ENCODE assay signal across 7 cellular contexts in the genomic region with DNA sequence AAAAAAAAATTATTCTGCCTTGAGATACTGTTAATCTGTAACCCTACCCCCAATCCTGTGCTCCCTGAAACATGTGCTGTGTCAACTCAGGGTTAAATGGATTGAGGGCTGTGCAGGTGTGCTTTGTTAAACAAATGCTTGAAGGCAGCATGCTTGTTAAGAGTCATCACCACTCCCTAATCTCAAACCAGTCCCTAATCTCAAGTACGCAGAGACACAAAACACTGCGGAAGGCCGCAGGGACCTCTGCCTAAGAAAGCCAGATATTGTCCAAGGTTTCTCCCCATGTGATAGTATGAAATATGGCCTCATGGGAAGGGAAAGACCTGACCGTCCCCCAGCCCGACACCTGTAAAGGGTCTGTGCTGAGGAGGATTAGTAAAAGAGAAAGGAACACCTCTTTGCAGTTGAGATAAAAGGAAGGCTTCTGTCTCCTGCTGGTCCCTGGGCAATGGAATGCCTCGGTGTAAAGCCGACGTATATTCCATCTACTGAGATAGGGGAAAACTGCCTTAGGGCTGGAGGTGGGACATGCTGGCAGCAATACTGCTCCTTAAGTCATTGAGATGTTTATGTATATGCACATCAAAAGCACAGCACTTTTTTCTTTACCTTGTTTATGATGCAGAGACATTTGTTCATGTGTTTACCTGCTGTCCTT.
DNase-seq lines count a peak whose midpoint lies in the region; FAIRE-seq and TF ChIP-seq lines count a peak whose summit lies in the region.
"Not testable (repeated sequence)": the region's sequence is repeated elsewhere in the genome, so short reads cannot be mapped to it uniquely, and the experiment has no call there.

No MANE protein-coding gene starts in this region.

- H2BK5ac ChIP-seq in H9 (ENCODE audit: insufficient read length, low read length): not testable (repeated sequence)

- not testable (repeated sequence) for H3K9me3 Mint-ChIP-seq in Caco-2 (ENCODE audit: unreplicated experiment); H9; progenitor cell of endocrine pancreas (ENCODE audit: low read depth)

- not testable (repeated sequence) for H3K18ac ChIP-seq in H9 (ENCODE audit: insufficient read length, low read depth, low read length)

- not testable (repeated sequence) for H3K9me3 ChIP-seq in Caco-2; H9 (ENCODE audit: control insufficient read depth, low read depth, low read length)

- H2AK5ac ChIP-seq in H9 (ENCODE audit: insufficient read length, low read length): not testable (repeated sequence)

- H3K27ac Mint-ChIP-seq in Caco-2 (ENCODE audit: unreplicated experiment) (peak overlapping the region; percentile 38), H9 (peak overlapping the region; percentile 92 to 97 (median 95)), progenitor cell of endocrine pancreas (peak overlapping the region; percentile 69)

- H3K9ac ChIP-seq in H9 (ENCODE audit: extremely low read depth, insufficient read length, low read length): not testable (repeated sequence)

- peaks cover 21% of the 10 kb centered on the region for H3K4me1 Mint-ChIP-seq in Caco-2 (ENCODE audit: low read depth, unreplicated experiment)
- H3K4me1 Mint-ChIP-seq in H9: peaks cover 57 to 61% of the 10 kb centered on the region in 2 experiments
- peaks cover 25% of the 10 kb centered on the region for H3K4me1 Mint-ChIP-seq in progenitor cell of endocrine pancreas (ENCODE audit: low read depth)

- not testable (repeated sequence) for H3K4me3 ChIP-seq in Caco-2 (ENCODE audit: low read depth, low read length); bronchial epithelial cell (ENCODE audit: low read depth, low read length)

- H3K14ac ChIP-seq in H9 (ENCODE audit: insufficient read depth, low read length): not testable (repeated sequence)

- H3K56ac ChIP-seq in H9 (ENCODE audit: insufficient read length, low read depth, low read length): not testable (repeated sequence)

- not testable (repeated sequence) for H3K27ac ChIP-seq in H9 (ENCODE audit: insufficient read length, low read depth, low read length)

- peak; percentile 79 for FAIRE-seq in bronchial epithelial cell (lab: Jason Lieb, UNC)

- H3K4ac ChIP-seq in H9 (ENCODE audit: low read depth, low read length): not testable (repeated sequence)

- not testable (repeated sequence) for H3K79me2 ChIP-seq in H9 (ENCODE audit: insufficient read depth, low read length)

- POLR2A ChIA-PET in Caco-2 (lab: Charles Lee): not testable (repeated sequence)

- not testable (repeated sequence) for H4K20me1 ChIP-seq in H9 (ENCODE audit: control insufficient read depth, insufficient read depth, insufficient read length)

- not testable (repeated sequence) for H4K8ac ChIP-seq in H9 (replicated peaks; ENCODE audit: insufficient read length, low read depth, low read length)

- not testable (repeated sequence) for H3K36me3 Mint-ChIP-seq in Caco-2 (ENCODE audit: insufficient read depth, unreplicated experiment); H9 (ENCODE audit: insufficient read depth in 1 of 3, low read depth in 3 of 3); progenitor cell of endocrine pancreas (ENCODE audit: insufficient read depth)

- not testable (repeated sequence) for H3K4me1 ChIP-seq in Caco-2; H9 (ENCODE audit: insufficient read depth, low read length)

- H2BK20ac ChIP-seq in H9 (ENCODE audit: low read depth, low read length, poor library complexity, severe bottlenecking): not testable (repeated sequence)

- H4K91ac ChIP-seq in H9 (ENCODE audit: insufficient read length, low read depth, low read length): not testable (repeated sequence)

- not testable (repeated sequence) for H3K27me3 ChIP-seq in Caco-2 (replicated peaks; ENCODE audit: control insufficient read depth, insufficient read depth, low read length); H9 (ENCODE audit: insufficient read depth, low read length); bronchial epithelial cell (ENCODE audit: control insufficient read depth, insufficient read depth, low read length)

- intact Hi-C loops in Caco-2 (cut with micrococcal nuclease; ENCODE audit: unreplicated experiment): not testable (repeated sequence)

- not testable (repeated sequence) for H2BK12ac ChIP-seq in H9 (ENCODE audit: insufficient read length, low read depth, low read length)

- H3K36me3 ChIP-seq in Caco-2 (ENCODE audit: control insufficient read depth, insufficient read depth, low read length); bronchial epithelial cell (ENCODE audit: control insufficient read depth, insufficient read depth, low read length): not testable (repeated sequence)

- not testable (repeated sequence) for H3K27me3 Mint-ChIP-seq in Caco-2 (ENCODE audit: insufficient read depth, unreplicated experiment); H9 (ENCODE audit: low read depth); progenitor cell of endocrine pancreas

- not testable (repeated sequence) for TF ChIP-seq CTCF in Caco-2 (IDR thresholded peaks at IDR 0.05; ENCODE audit: insufficient read depth in 1 of 2, low read depth in 1 of 2, low read length in 1 of 2, severe bottlenecking in 1 of 2, unreplicated experiment in 1 of 2); H9 (conservative IDR thresholded peaks at IDR 0.05); bronchial epithelial cell (IDR thresholded peaks at IDR 0.05; ENCODE audit: insufficient read depth, low read length, severe bottlenecking); progenitor cell of endocrine pancreas (IDR thresholded peaks at IDR 0.05; ENCODE audit: unreplicated experiment)

- H3K4me2 ChIP-seq in H9 (ENCODE audit: insufficient read depth, insufficient read length, low read length): peak overlapping the region; percentile 20

- not testable (repeated sequence) for H4K5ac ChIP-seq in H9 (ENCODE audit: insufficient read length, low read depth, low read length)

- WGBS in H9 (ENCODE audit: extremely low coverage, insufficient read length, low lambda C conversion rate): no CpG with 5 or more reads among the region's 8 CpGs

- BruUV-seq in Caco-2 (replicated peaks; lab: Mats Ljungman, UMichigan): not testable (repeated sequence)

- H3K4me3 Mint-ChIP-seq in Caco-2 (ENCODE audit: unreplicated experiment) (peak overlapping the region; percentile 23), H9 (peak overlapping the region; percentile 37 to 60)
- not testable (repeated sequence) for H3K4me3 Mint-ChIP-seq in progenitor cell of endocrine pancreas (ENCODE audit: low read depth)

- not testable (repeated sequence) for H3T11ph ChIP-seq in H9 (ENCODE audit: low read length)

- not testable (repeated sequence) for H3K79me1 ChIP-seq in H9 (ENCODE audit: insufficient read depth, low read depth, low read length, poor library complexity, severe bottlenecking)

- H3K23ac ChIP-seq in H9 (ENCODE audit: insufficient read length, low read depth, low read length): not testable (repeated sequence)

- CTCF ChIA-PET in Caco-2 (lab: Charles Lee): not testable (repeated sequence)

- H2BK120ac ChIP-seq in H9 (ENCODE audit: low read depth, low read length, poor library complexity, severe bottlenecking): not testable (repeated sequence)

- not testable (repeated sequence) for H2AFZ ChIP-seq in H9 (ENCODE audit: low read length)

- not testable (repeated sequence) for H3K23me2 ChIP-seq in H9 (ENCODE audit: insufficient read length, low read depth, low read length, poor library complexity, severe bottlenecking)

- DNase-seq in Caco-2 (peak; percentile 40 to 44), H9 (peak; percentile 71), NCI-H526 (lab: John Stamatoyannopoulos, UW) (peak; percentile 21 to 42), iPS DF 19.7 (ENCODE audit: low read depth, low spot score) (peak; percentile 42), islet precursor cell (peak; percentile 60)
- DNase-seq in bronchial epithelial cell (ENCODE audit: low read depth); progenitor cell of endocrine pancreas (ENCODE audit: low spot score, unreplicated experiment): not testable (repeated sequence)

- not testable (repeated sequence) for H2BK15ac ChIP-seq in H9 (ENCODE audit: low read depth, low read length)

Comparison
In these comparisons a context has a peak if more than half of its experiments do, and no peak if none do; other contexts are left out.
1. H3K27ac Mint-ChIP-seq: peak in every context shown above with its lines; median percentile 95 in H9; 69 in progenitor cell of endocrine pancreas; 38 in Caco-2.